Comparison of ENCODE assay signal across 1 cellular context in genomic region chr3:55482496-55483195, GRCh38.
TF ChIP-seq lines count a peak whose summit lies in the region.

No MANE protein-coding gene starts in this region.

TF ChIP-seq in WTC11, 78 proteins besides CTCF, POLR2A, EP300 and RAD21 (continued from another document):
- TF ChIP-seq CDX4 (CRISPR knock-in tag; IDR thresholded peaks at IDR 0.05; ENCODE audit: borderline replicate concordance) (no peak), E2F5 (CRISPR knock-in tag; IDR thresholded peaks at IDR 0.05) (no peak), SP1 (CRISPR knock-in tag; conservative IDR thresholded peaks at IDR 0.05) (0 out of 2 replicates have a peak, but pooled peaks have one; percentile 43), TP53 (CRISPR knock-in tag; IDR thresholded peaks at IDR 0.05) (0 out of 2 replicates have a peak, but pooled peaks have one; percentile 14), E2F4 (CRISPR knock-in tag; IDR thresholded peaks at IDR 0.05; ENCODE audit: borderline replicate concordance, low read depth) (no peak), FOXP1 (CRISPR knock-in tag; IDR thresholded peaks at IDR 0.05; ENCODE audit: borderline replicate concordance) (0 out of 2 replicates have a peak, but pooled peaks have one; percentile 33), ZNF425 (CRISPR knock-in tag; conservative IDR thresholded peaks at IDR 0.05) (no peak), ATF3 (CRISPR knock-in tag; conservative IDR thresholded peaks at IDR 0.05) (no peak), USF2 (CRISPR knock-in tag; IDR thresholded peaks at IDR 0.05) (no peak), ZNF317 (CRISPR knock-in tag; IDR thresholded peaks at IDR 0.05; ENCODE audit: borderline replicate concordance, low read depth) (no peak), ZSCAN18 (CRISPR knock-in tag; IDR thresholded peaks at IDR 0.05) (no peak)
